ENCODE assay signal across 22 cellular contexts in the genomic region with DNA sequence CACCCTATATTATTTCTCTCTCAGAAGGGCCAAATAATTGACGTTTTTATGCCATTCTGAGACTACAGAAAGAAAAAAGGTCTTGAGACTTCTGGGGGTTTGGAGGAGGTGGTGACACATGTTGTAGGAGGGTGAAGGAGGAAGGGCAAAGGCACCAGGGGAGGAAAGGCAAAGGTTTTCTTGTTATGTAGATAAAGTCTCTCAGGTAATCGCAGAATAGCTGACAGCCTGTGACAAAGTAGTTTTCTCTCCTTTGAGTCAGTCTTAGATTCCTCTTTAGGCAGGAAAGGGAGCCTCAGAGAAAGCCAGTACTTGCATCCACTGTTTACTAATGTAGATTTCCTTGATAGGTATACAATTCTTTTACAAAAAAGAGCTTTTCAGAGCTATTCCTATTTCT. TPM values are rescaled to one million over a fixed set of nuclear protein-coding genes. Genes with fewer than 3 reads are reported as not detected.
DNase-seq lines count a peak whose midpoint lies in the region; ATAC-seq and TF ChIP-seq lines count a peak whose summit lies in the region.
"Had no signal": no experiment of that assay in that cellular context is flagged by ENCODE, and none has a peak within 500 bp of the region (broad histone marks: within the 10 kb centered on the region; RNA-seq: fewer than 3 reads in every experiment).

No MANE protein-coding gene starts in this region.

- H3K27me3 ChIP-seq in KMS-11 (ENCODE audit: insufficient read depth, low read depth): no peaks in the 10 kb centered on the region

- no peak for DNase-seq in T-helper 2 cell treated with Interferon-gamma antibody and Interleukin-4, amounts not matched to agents 5 μg/mL and 100 μg/mL, for 36 hours (ENCODE audit: low spot score)
- DNase-seq in T-helper 2 cell (no peak), nephron progenitor cell (no peak), HuH-7 (ENCODE audit: low spot score) (no peak), DMS153 (lab: John Stamatoyannopoulos, UW) (no peak)
- no peak for DNase-seq in activated naive CD8-positive, alpha-beta T cell treated with anti-CD3 and anti-CD28 coated beads, Interleukin-2, amount 10 ng/mL, durations not matched to agents 7 days and 5 days
- DNase-seq in activated naive CD4-positive, alpha-beta T cell treated with anti-CD3 and anti-CD28 coated beads for 36 hours: no peak
- DNase-seq: DMS 273 treated with DMSO at 0.1 percent for 48 hours; dorsolateral prefrontal cortex; KBM-7; NCI-H1105 treated with DMSO at 0.1 percent for 48 hours; NCI-H526; right cardiac atrium; stimulated activated naive B cell treated with anti-CD40 and anti-IgM and Interleukin-4, amounts not matched to agents 10 μg/mL and 1 μg/mL and 100 μg/mL, for 72 hours had no signal

- no peak for ATAC-seq in activated naive CD8-positive, alpha-beta T cell treated with anti-CD3 and anti-CD28 coated beads, Interleukin-2, amount 10 ng/mL, durations not matched to agents 7 days and 5 days (ENCODE audit: low read depth)
- ATAC-seq: activated T-helper 17 cell treated with anti-CD3 and anti-CD28 coated beads, Interleukin-2, amount 50 U/mL, for 72 hours; left lobe of liver; right cardiac atrium; stimulated activated naive B cell treated with anti-CD40 and anti-IgM and Interleukin-4, amounts not matched to agents 10 μg/mL and 1 μg/mL and 100 μg/mL, for 72 hours had no signal

- H3K9me3 Mint-ChIP-seq in T-helper 2 cell treated with Interferon-gamma antibody and Interleukin-4, amounts not matched to agents 5 μg/mL and 100 μg/mL, for 36 hours: no peaks in the 10 kb centered on the region
- H3K9me3 Mint-ChIP-seq in activated naive CD8-positive, alpha-beta T cell treated with anti-CD3 and anti-CD28 coated beads, Interleukin-2, amount 10 ng/mL, durations not matched to agents 7 days and 5 days: no peaks in the 10 kb centered on the region
- peaks cover 8% of the 10 kb centered on the region for H3K9me3 Mint-ChIP-seq in nephron progenitor cell
- no peaks in the 10 kb centered on the region for H3K9me3 Mint-ChIP-seq in activated naive CD4-positive, alpha-beta T cell treated with anti-CD3 and anti-CD28 coated beads for 36 hours
- H3K9me3 Mint-ChIP-seq: activated T-helper 17 cell treated with anti-CD3 and anti-CD28 coated beads, Interleukin-2, amount 50 U/mL, for 72 hours had no signal

- H3K79me2 ChIP-seq in KMS-11 (ENCODE audit: insufficient read depth, low read depth): peaks cover 31% of the 10 kb centered on the region

- CTCF ChIA-PET in activated naive CD4-positive, alpha-beta T cell treated with anti-CD3 and anti-CD28 coated beads for 36 hours (lab: Charles Lee): interaction anchor here (1.3 kb wide), 1 partner anchor 20 kb away, joined by 4 read pairs; no protein-coding TSS in a partner anchor

- peak overlapping the region; percentile 98; the same call in 1 of the 2 replicates for H3K27ac ChIP-seq in KMS-11
- H3K27ac ChIP-seq: dorsolateral prefrontal cortex had no signal

- peak overlapping the region; percentile 40 for H3K4me3 Mint-ChIP-seq in T-helper 2 cell treated with Interferon-gamma antibody and Interleukin-4, amounts not matched to agents 5 μg/mL and 100 μg/mL, for 36 hours
- peak overlapping the region; percentile 44 for H3K4me3 Mint-ChIP-seq in activated naive CD8-positive, alpha-beta T cell treated with anti-CD3 and anti-CD28 coated beads, Interleukin-2, amount 10 ng/mL, durations not matched to agents 7 days and 5 days
- H3K4me3 Mint-ChIP-seq in nephron progenitor cell: no peak overlapping the region
- H3K4me3 Mint-ChIP-seq in activated naive CD4-positive, alpha-beta T cell treated with anti-CD3 and anti-CD28 coated beads for 36 hours: no peak overlapping the region
- H3K4me3 Mint-ChIP-seq: activated T-helper 17 cell treated with anti-CD3 and anti-CD28 coated beads, Interleukin-2, amount 50 U/mL, for 72 hours had no signal

- peaks cover 10% of the 10 kb centered on the region for H3K4me1 ChIP-seq in KMS-11 (ENCODE audit: low read depth, poor library complexity, severe bottlenecking)

- H3K36me3 ChIP-seq in KMS-11 (ENCODE audit: insufficient read depth): no peaks in the 10 kb centered on the region

- H2AFZ ChIP-seq in KMS-11 (ENCODE audit: low read depth): no peak overlapping the region

- H3K36me3 Mint-ChIP-seq in T-helper 2 cell treated with Interferon-gamma antibody and Interleukin-4, amounts not matched to agents 5 μg/mL and 100 μg/mL, for 36 hours (ENCODE audit: low read depth): peaks cover 9% of the 10 kb centered on the region
- H3K36me3 Mint-ChIP-seq in activated naive CD8-positive, alpha-beta T cell treated with anti-CD3 and anti-CD28 coated beads, Interleukin-2, amount 10 ng/mL, durations not matched to agents 7 days and 5 days: peaks cover 8% of the 10 kb centered on the region
- no peaks in the 10 kb centered on the region for H3K36me3 Mint-ChIP-seq in nephron progenitor cell (ENCODE audit: low read depth)
- peaks cover 8% of the 10 kb centered on the region for H3K36me3 Mint-ChIP-seq in activated naive CD4-positive, alpha-beta T cell treated with anti-CD3 and anti-CD28 coated beads for 36 hours (ENCODE audit: low read depth)

- TF ChIP-seq CTCF in KMS-11 (conservative IDR thresholded peaks at IDR 0.05; ENCODE audit: low read depth, low read length) (no peak), nephron progenitor cell (IDR thresholded peaks at IDR 0.05) (no peak)

- POLR2A ChIA-PET in activated naive CD8-positive, alpha-beta T cell treated with anti-CD3 and anti-CD28 coated beads, Interleukin-2, amount 10 ng/mL, durations not matched to agents 7 days and 5 days (lab: Charles Lee): interaction anchor here (1.1 to 21.7 kb wide), 8 partner anchors 11 to 1868 kb away, joined by 4 to 2088 read pairs (median 59); a partner anchor contains a TSS

- peaks cover 4% of the 10 kb centered on the region for H3K27me3 Mint-ChIP-seq in T-helper 2 cell treated with Interferon-gamma antibody and Interleukin-4, amounts not matched to agents 5 μg/mL and 100 μg/mL, for 36 hours (ENCODE audit: low read depth)
- no peaks in the 10 kb centered on the region for H3K27me3 Mint-ChIP-seq in activated naive CD8-positive, alpha-beta T cell treated with anti-CD3 and anti-CD28 coated beads, Interleukin-2, amount 10 ng/mL, durations not matched to agents 7 days and 5 days
- peaks cover 7% of the 10 kb centered on the region for H3K27me3 Mint-ChIP-seq in nephron progenitor cell (ENCODE audit: low read depth, poor library complexity)
- peaks cover 2% of the 10 kb centered on the region for H3K27me3 Mint-ChIP-seq in activated naive CD4-positive, alpha-beta T cell treated with anti-CD3 and anti-CD28 coated beads for 36 hours (ENCODE audit: low read depth)
- H3K27me3 Mint-ChIP-seq: activated T-helper 17 cell treated with anti-CD3 and anti-CD28 coated beads, Interleukin-2, amount 50 U/mL, for 72 hours; stimulated activated naive B cell treated with anti-CD40 and anti-IgM and Interleukin-4, amounts not matched to agents 10 μg/mL and 1 μg/mL and 100 μg/mL, for 72 hours had no signal

- peak overlapping the region; percentile 73 for H3K4me2 ChIP-seq in KMS-11

- H4K20me1 ChIP-seq in KMS-11 (ENCODE audit: insufficient read depth): no peaks in the 10 kb centered on the region

- peaks cover 34% of the 10 kb centered on the region for H3K4me1 Mint-ChIP-seq in T-helper 2 cell treated with Interferon-gamma antibody and Interleukin-4, amounts not matched to agents 5 μg/mL and 100 μg/mL, for 36 hours (ENCODE audit: low read depth)
- peaks cover 45% of the 10 kb centered on the region for H3K4me1 Mint-ChIP-seq in activated naive CD8-positive, alpha-beta T cell treated with anti-CD3 and anti-CD28 coated beads, Interleukin-2, amount 10 ng/mL, durations not matched to agents 7 days and 5 days
- H3K4me1 Mint-ChIP-seq in nephron progenitor cell: peaks cover 36% of the 10 kb centered on the region
- H3K4me1 Mint-ChIP-seq in activated naive CD4-positive, alpha-beta T cell treated with anti-CD3 and anti-CD28 coated beads for 36 hours (ENCODE audit: low read depth): peaks cover 23% of the 10 kb centered on the region

- intact Hi-C loops in activated naive CD4-positive, alpha-beta T cell treated with anti-CD3 and anti-CD28 coated beads for 36 hours (cut with micrococcal nuclease): no loop called here

- peak overlapping the region; percentile 62 for H3K27ac Mint-ChIP-seq in T-helper 2 cell treated with Interferon-gamma antibody and Interleukin-4, amounts not matched to agents 5 μg/mL and 100 μg/mL, for 36 hours
- H3K27ac Mint-ChIP-seq in activated naive CD8-positive, alpha-beta T cell treated with anti-CD3 and anti-CD28 coated beads, Interleukin-2, amount 10 ng/mL, durations not matched to agents 7 days and 5 days: peak overlapping the region; percentile 82
- H3K27ac Mint-ChIP-seq in nephron progenitor cell: peak overlapping the region; percentile 49
- H3K27ac Mint-ChIP-seq in activated naive CD4-positive, alpha-beta T cell treated with anti-CD3 and anti-CD28 coated beads for 36 hours: no peak overlapping the region
- H3K27ac Mint-ChIP-seq: activated T-helper 17 cell treated with anti-CD3 and anti-CD28 coated beads, Interleukin-2, amount 50 U/mL, for 72 hours had no signal

- H3K4me3 ChIP-seq in KMS-11 (IDR thresholded peaks at IDR 0.05; ENCODE audit: insufficient read depth, low read depth, low read length): no peak overlapping the region
- H3K4me3 ChIP-seq: dorsolateral prefrontal cortex had no signal

- H3K9ac ChIP-seq in KMS-11: no peak overlapping the region

RNA-seq across cellular contexts. Expression of a gene that starts 23.6 kb away (rescaled TPM):
- total RNA-seq in activated naive CD8-positive, alpha-beta T cell treated with anti-CD3 and anti-CD28 coated beads, Interleukin-2, amount 10 ng/mL, durations not matched to agents 7 days and 5 days: not detected
- total RNA-seq in activated naive CD4-positive, alpha-beta T cell treated with anti-CD3 and anti-CD28 coated beads for 36 hours: not detected
- total RNA-seq: A172; activated T-helper 17 cell treated with anti-CD3 and anti-CD28 coated beads, Interleukin-2, amount 50 U/mL, for 72 hours; cardiac septum; dorsolateral prefrontal cortex; epithelial cell of proximal tubule; frontal cortex; left lobe of liver; mononuclear cell; right cardiac atrium had no signal

Comparison
In these comparisons a context has a peak if more than half of its experiments do, and no peak if none do; other contexts are left out.
1. H3K4me3 Mint-ChIP-seq: peak in T-helper 2 cell treated with Interferon-gamma antibody and Interleukin-4, amounts not matched to agents 5 μg/mL and 100 μg/mL, for 36 hours (single experiment) and activated naive CD8-positive, alpha-beta T cell treated with anti-CD3 and anti-CD28 coated beads, Interleukin-2, amount 10 ng/mL, durations not matched to agents 7 days and 5 days (single experiment); none in nephron progenitor cell (single experiment) and activated naive CD4-positive, alpha-beta T cell treated with anti-CD3 and anti-CD28 coated beads for 36 hours (single experiment).